29 cellular contexts compared by ENCODE assay signal in genomic region chr12:102612008-102612407, GRCh38.
"Had no signal": no experiment of that assay in that cellular context is flagged by ENCODE, and none has a peak within 500 bp of the region (broad histone marks: within the 10 kb centered on the region; RNA-seq: fewer than 3 reads in every experiment).

No MANE protein-coding gene starts in this region.

- H3K79me2 ChIP-seq: hepatocyte had no signal

- H3K27me3 Mint-ChIP-seq: stimulated activated naive CD8-positive, alpha-beta T cell treated with anti-CD3 and anti-CD28 coated beads, Interleukin-15, amount 100 ng/mL, for 72 hours had no signal

- H3K27ac Mint-ChIP-seq: mesothelial cell of epicardium; natural killer cell treated with Interleukin-12 subunit alpha and Interleukin-12 subunit beta and Interleukin-15 and Interleukin-18, amount 100 ng/mL, for 72 hours; stimulated activated naive CD8-positive, alpha-beta T cell treated with anti-CD3 and anti-CD28 coated beads, Interleukin-15, amount 100 ng/mL, for 72 hours had no signal

- H3K4me3 Mint-ChIP-seq: mesothelial cell of epicardium; naive B cell; natural killer cell treated with Interleukin-12 subunit alpha and Interleukin-12 subunit beta and Interleukin-15 and Interleukin-18, amount 100 ng/mL, for 72 hours; neural crest cell; stimulated activated naive CD8-positive, alpha-beta T cell treated with anti-CD3 and anti-CD28 coated beads, Interleukin-15, amount 100 ng/mL, for 72 hours had no signal

- ATAC-seq: esophagus mucosa; gastroesophageal sphincter; heart left ventricle; left cardiac atrium; left lung; mucosa of descending colon; natural killer cell treated with Interleukin-12 subunit alpha and Interleukin-12 subunit beta and Interleukin-15 and Interleukin-18, amount 100 ng/mL, for 72 hours; sciatic nerve; stimulated activated naive CD8-positive, alpha-beta T cell treated with anti-CD3 and anti-CD28 coated beads, Interleukin-15, amount 100 ng/mL, for 72 hours had no signal

- DNase-seq: dorsolateral prefrontal cortex; effector CD4-positive, alpha-beta T cell; foreskin fibroblast; heart left ventricle; left cardiac atrium; left lung; mesenchymal stem cell; mucosa of descending colon; naive B cell; stimulated activated CD4-positive, alpha-beta T cell treated with anti-CD3 and anti-CD28 coated beads, Interleukin-12 subunit alpha, Interleukin-12 subunit beta, amount 100 ng/mL, for 4 hours; stimulated activated CD4-positive, alpha-beta T cell treated with anti-CD3 and anti-CD28 coated beads, Interleukin-1b, Interleukin-23, amount 100 ng/mL, for 48 hours; stimulated activated CD4-positive, alpha-beta T cell treated with anti-CD3 and anti-CD28 coated beads, Interleukin-4, amount 100 ng/mL, for 1 hour; stimulated activated CD8-positive, alpha-beta memory T cell treated with anti-CD3 and anti-CD28 coated beads, Interleukin-4, amount 100 ng/mL, for 48 hours; stimulated activated naive CD4-positive, alpha-beta T cell; stimulated activated naive CD8-positive, alpha-beta T cell treated with anti-CD3 and anti-CD28 coated beads, Interleukin-15, amount 100 ng/mL, for 72 hours; transverse colon had no signal

- H2AFZ ChIP-seq: hepatocyte had no signal

- H3K4me2 ChIP-seq: hepatocyte, smooth muscle cell had no signal

- H3K4me1 Mint-ChIP-seq: mesothelial cell of epicardium; naive B cell; stimulated activated naive CD8-positive, alpha-beta T cell treated with anti-CD3 and anti-CD28 coated beads, Interleukin-15, amount 100 ng/mL, for 72 hours had no signal

- H3K9me3 ChIP-seq: mucosa of descending colon, prostate gland, suprapubic skin, transverse colon, vagina had no signal

- H3K36me3 ChIP-seq: gastroesophageal sphincter, heart left ventricle, left lung, prostate gland, right atrium auricular region, suprapubic skin, transverse colon, vagina had no signal

- H3K27me3 ChIP-seq: gastroesophageal sphincter, heart left ventricle, hepatocyte, left lung, right atrium auricular region, suprapubic skin, transverse colon, vagina had no signal

- H3K4me1 ChIP-seq: gastroesophageal sphincter, heart left ventricle, left lung, prostate gland, right atrium auricular region, suprapubic skin, transverse colon, vagina had no signal

- H3K4me3 ChIP-seq: dorsolateral prefrontal cortex, gastroesophageal sphincter, heart left ventricle, hepatocyte, left lung, mucosa of descending colon, prostate gland, right atrium auricular region, smooth muscle cell, suprapubic skin, transverse colon, vagina had no signal

- H3K36me3 Mint-ChIP-seq: mesothelial cell of epicardium had no signal

- H3K27ac ChIP-seq: dorsolateral prefrontal cortex, epithelial cell of prostate, gastroesophageal sphincter, heart left ventricle, hepatocyte, left lung, prostate gland, right atrium auricular region, suprapubic skin, transverse colon, vagina had no signal
